Comparison of ENCODE assay signal across 26 cellular contexts in genomic region chr1:17520473-17521319, GRCh38. TPM values are rescaled to one million over a fixed set of nuclear protein-coding genes. Genes with fewer than 3 reads are reported as not detected.
A peak's percentile ranks its signal among the peaks of the same experiment; 100 is the strongest.
DNase-seq lines count a peak whose midpoint lies in the region; ATAC-seq and TF ChIP-seq lines count a peak whose summit lies in the region.
"Had no signal": no experiment of that assay in that cellular context is flagged by ENCODE, and none has a peak within 500 bp of the region (broad histone marks: within the 10 kb centered on the region; RNA-seq: fewer than 3 reads in every experiment).

No MANE protein-coding gene starts in this region.

- no peaks in the 10 kb centered on the region for H3K27me3 Mint-ChIP-seq in WTC11 (ENCODE audit: low read depth)
- H3K27me3 Mint-ChIP-seq: brain had no signal

- H3K27me3 ChIP-seq in esophagus squamous epithelium, result peaks cover 0 to 3% (median 0%) of the 10 kb centered on the region in 4 donors
- H3K27me3 ChIP-seq in trophoblast cell (ENCODE audit: insufficient read depth, low read length), result no peaks in the 10 kb centered on the region
- H3K27me3 ChIP-seq: adrenal gland had no signal

- no peak overlapping the region for H2BK120ac ChIP-seq in trophoblast cell (ENCODE audit: insufficient read depth, low read length, poor library complexity)

- no peaks in the 10 kb centered on the region for H3K9me3 Mint-ChIP-seq in WTC11
- H3K9me3 Mint-ChIP-seq: activated T-cell treated with anti-CD3 and anti-CD28 coated beads, Interleukin-2, amount 50 U/mL, for 72 hours; brain; naive B cell; stimulated activated memory B cell treated with anti-CD40 and anti-IgM and Interleukin-4, amounts not matched to agents 10 μg/mL and 1 μg/mL and 100 μg/mL, for 72 hours had no signal

- H3K9me3 ChIP-seq in esophagus squamous epithelium, result no peaks in the 10 kb centered on the region
- no peaks in the 10 kb centered on the region for H3K9me3 ChIP-seq in trophoblast cell (ENCODE audit: insufficient read depth, low read depth, low read length)
- H3K9me3 ChIP-seq: adrenal gland, thoracic aorta had no signal

- H4K91ac ChIP-seq in trophoblast cell (ENCODE audit: low read depth, low read length), result no peak overlapping the region

- H4K8ac ChIP-seq in trophoblast cell (ENCODE audit: low read depth, low read length), result no peak overlapping the region

- peak overlapping the region; percentile 63 for H3K27ac ChIP-seq in C4-2B
- H3K27ac ChIP-seq in esophagus squamous epithelium, result peak overlapping the region; percentile 68 to 94 (median 90)
- H3K27ac ChIP-seq in trophoblast cell (ENCODE audit: low read depth, low read length), result no peak overlapping the region
- H3K27ac ChIP-seq: 22Rv1, adrenal gland, thoracic aorta, VCaP had no signal

- H2BK12ac ChIP-seq in trophoblast cell (ENCODE audit: low read length), result peak overlapping the region; percentile 42

- H3K4me3 Mint-ChIP-seq in WTC11, result no peak overlapping the region
- H3K4me3 Mint-ChIP-seq: activated CD8-positive, alpha-beta memory T cell treated with anti-CD3 and anti-CD28 coated beads, Interleukin-2, amount 10 ng/mL, durations not matched to agents 7 days and 5 days; activated T-cell treated with anti-CD3 and anti-CD28 coated beads, Interleukin-2, amount 50 U/mL, for 72 hours; brain; CD4-positive, CD25-positive, alpha-beta regulatory T cell; stimulated activated memory B cell treated with anti-CD40 and anti-IgM and Interleukin-4, amounts not matched to agents 10 μg/mL and 1 μg/mL and 100 μg/mL, for 72 hours had no signal

- no peaks in the 10 kb centered on the region for H3K36me3 ChIP-seq in esophagus squamous epithelium
- no peaks in the 10 kb centered on the region for H3K36me3 ChIP-seq in trophoblast cell (ENCODE audit: control insufficient read depth in 1 of 2, insufficient read depth in 2 of 2, low read length in 2 of 2)
- H3K36me3 ChIP-seq: adrenal gland, thoracic aorta had no signal

- no peak overlapping the region for H3K18ac ChIP-seq in trophoblast cell (ENCODE audit: low read length)

- H3K4me1 ChIP-seq in esophagus squamous epithelium, result peaks cover 9 to 65% (median 26%) of the 10 kb centered on the region in 3 donors
- peaks cover 9 to 10% of the 10 kb centered on the region in 2 experiments for H3K4me1 ChIP-seq in trophoblast cell (ENCODE audit: control insufficient read depth in 1 of 2, insufficient read depth in 2 of 2, low read length in 2 of 2)

- TF ChIP-seq CTCF in C4-2B (conservative IDR thresholded peaks at IDR 0.05) (no peak), WTC11 (IDR thresholded peaks at IDR 0.05) (no peak), esophagus squamous epithelium (IDR thresholded peaks at IDR 0.05) (peak in 1 of 6 experiments; percentile 16)

- no peak overlapping the region for H3K4me2 ChIP-seq in trophoblast cell (ENCODE audit: low read length)

- ATAC-seq in WTC11, result no peak
- ATAC-seq: activated CD8-positive, alpha-beta memory T cell treated with anti-CD3 and anti-CD28 coated beads, Interleukin-2, amount 10 ng/mL, durations not matched to agents 7 days and 5 days; activated T-cell treated with anti-CD3 and anti-CD28 coated beads, Interleukin-2, amount 50 U/mL, for 72 hours; stimulated activated memory B cell treated with anti-CD40 and anti-IgM and Interleukin-4, amounts not matched to agents 10 μg/mL and 1 μg/mL and 100 μg/mL, for 72 hours had no signal

- no peak overlapping the region for H2BK5ac ChIP-seq in trophoblast cell (ENCODE audit: low read depth, low read length, poor library complexity)

- no peaks in the 10 kb centered on the region for H3K79me2 ChIP-seq in trophoblast cell (ENCODE audit: control insufficient read depth, insufficient read depth, low read length, poor library complexity)

- peak overlapping the region; percentile 9 for H2AK5ac ChIP-seq in trophoblast cell (ENCODE audit: low read length)

- 41 to 50% methylated on average over 4 to 12 of the region's 13 CpGs for WGBS in esophagus squamous epithelium, 2 donors
- no CpG with 5 or more reads among the region's 13 CpGs for WGBS in trophoblast cell (ENCODE audit: extremely low coverage, insufficient coverage, insufficient read length)

- CTCF ChIA-PET in WTC11 (lab: Charles Lee), result interaction anchor here (0.6 to 5.2 kb wide), 13 partner anchors 9 to 88 kb away, joined by 3 to 47 read pairs (median 4); no protein-coding TSS in a partner anchor

- H3K27ac Mint-ChIP-seq in WTC11, result peak overlapping the region; percentile 19; the same call in 1 of the 2 replicates
- H3K27ac Mint-ChIP-seq: activated CD8-positive, alpha-beta memory T cell treated with anti-CD3 and anti-CD28 coated beads, Interleukin-2, amount 10 ng/mL, durations not matched to agents 7 days and 5 days; activated T-cell treated with anti-CD3 and anti-CD28 coated beads, Interleukin-2, amount 50 U/mL, for 72 hours; CD4-positive, CD25-positive, alpha-beta regulatory T cell; stimulated activated memory B cell treated with anti-CD40 and anti-IgM and Interleukin-4, amounts not matched to agents 10 μg/mL and 1 μg/mL and 100 μg/mL, for 72 hours had no signal

- H3K14ac ChIP-seq in trophoblast cell (ENCODE audit: low read length), result no peak overlapping the region

- intact Hi-C loops in esophagus squamous epithelium (cut with DNase I), result no loop called here

- peaks cover 2% of the 10 kb centered on the region for H3K79me1 ChIP-seq in trophoblast cell (ENCODE audit: low read length)

- no peak overlapping the region for H2AFZ ChIP-seq in trophoblast cell (ENCODE audit: insufficient read depth, low read length, poor library complexity)

- H3K4me1 Mint-ChIP-seq in WTC11, result peaks cover 50% of the 10 kb centered on the region
- H3K4me1 Mint-ChIP-seq: activated CD8-positive, alpha-beta memory T cell treated with anti-CD3 and anti-CD28 coated beads, Interleukin-2, amount 10 ng/mL, durations not matched to agents 7 days and 5 days; CD4-positive, CD25-positive, alpha-beta regulatory T cell; naive B cell had no signal

- H3K4me3 ChIP-seq in esophagus squamous epithelium (peak overlapping the region; percentile 43 to 64 (median 58)), trophoblast cell (ENCODE audit: low read depth, low read length) (no peak overlapping the region)
- H3K4me3 ChIP-seq: adrenal gland, thoracic aorta had no signal

- H3K4ac ChIP-seq in trophoblast cell (ENCODE audit: low read depth, low read length), result no peak overlapping the region

- no peaks in the 10 kb centered on the region for H3K36me3 Mint-ChIP-seq in WTC11
- H3K36me3 Mint-ChIP-seq: activated CD8-positive, alpha-beta memory T cell treated with anti-CD3 and anti-CD28 coated beads, Interleukin-2, amount 10 ng/mL, durations not matched to agents 7 days and 5 days; brain; CD4-positive, CD25-positive, alpha-beta regulatory T cell; naive B cell; stimulated activated memory B cell treated with anti-CD40 and anti-IgM and Interleukin-4, amounts not matched to agents 10 μg/mL and 1 μg/mL and 100 μg/mL, for 72 hours had no signal

- no peak for TF ChIP-seq POLR2A in esophagus squamous epithelium (IDR thresholded peaks at IDR 0.05)

- H3K9ac ChIP-seq in trophoblast cell (ENCODE audit: low read length), result no peak overlapping the region

- H4K12ac ChIP-seq in trophoblast cell (ENCODE audit: low read depth, low read length), result no peak overlapping the region

- no peak overlapping the region for H3K23ac ChIP-seq in trophoblast cell (ENCODE audit: low read length)

- DNase-seq in WTC11 (ENCODE audit: low spot score) (no peak), esophagus squamous epithelium (lab: John Stamatoyannopoulos, UW) (no peak), trophoblast cell (no peak), GOT3 (lab: John Stamatoyannopoulos, UW) (no peak), nucleus accumbens (lab: John Stamatoyannopoulos, UW) (no peak), DMS153 (lab: John Stamatoyannopoulos, UW) (no peak), OCI-M1 (lab: John Stamatoyannopoulos, UW) (no peak)
- DNase-seq: activated CD4-positive, alpha-beta T cell treated with anti-CD3 and anti-CD28 coated beads, Interleukin-2, amount 50 U/mL, for 1 hour; activated CD8-positive, alpha-beta memory T cell treated with anti-CD3 and anti-CD28 coated beads, Interleukin-2, amount 10 ng/mL, durations not matched to agents 7 days and 5 days; activated naive CD4-positive, alpha-beta T cell treated with Interleukin-2 at 50 U/mL for 16 hours; activated T-cell treated with anti-CD3 and anti-CD28 coated beads, Interleukin-2, amount 50 U/mL, for 72 hours; CD4-positive, CD25-positive, alpha-beta regulatory T cell; cortex of kidney; DMS 273 treated with DMSO at 0.1 percent for 48 hours; naive B cell; NCI-H1092; NCI-H2029; NCI-H2227 treated with DMSO at 0.1 percent for 48 hours; stimulated activated CD4-positive, alpha-beta T cell treated with anti-CD3 and anti-CD28 coated beads, Interleukin-4, amount 100 ng/mL, for 1 hour had no signal

- POLR2A ChIA-PET in WTC11 (lab: Charles Lee), result interaction anchor here (1.0 to 1.2 kb wide), 2 partner anchors 20 to 53 kb away, joined by 3 to 4 read pairs; no protein-coding TSS in a partner anchor

TF ChIP-seq in WTC11, 78 proteins besides CTCF, POLR2A, EP300 and RAD21 (continues in another document):
- 0 out of 2 replicates have a peak, but pooled peaks have one; percentile 32 for TF ChIP-seq PRDM15 (CRISPR knock-in tag; IDR thresholded peaks at IDR 0.05)

RNA-seq across cellular contexts. Expression of gene ARHGEF10L, which starts 18.8 kb away (rescaled TPM):
- total RNA-seq in WTC11 (2021) (32.4 to 34.6 TPM (median 34.4 TPM) in 3 replicates), esophagus squamous epithelium (10 to 100 TPM; 30.0 to 61.4 (median 44.7) TPM)
- 9.9 TPM in 2 replicates for polyA plus RNA-seq in trophoblast cell (2013)
- total RNA-seq: activated CD8-positive, alpha-beta memory T cell treated with anti-CD3 and anti-CD28 coated beads, Interleukin-2, amount 10 ng/mL, durations not matched to agents 7 days and 5 days; activated T-cell treated with anti-CD3 and anti-CD28 coated beads, Interleukin-2, amount 50 U/mL, for 72 hours; CD4-positive, CD25-positive, alpha-beta regulatory T cell had no signal
- polyA plus RNA-seq: CD4-positive, CD25-positive, alpha-beta regulatory T cell had no signal
